ENCODE assay signal across 12 cellular contexts in genomic region chr13:32471187-32471922, GRCh38. TPM values are rescaled to one million over a fixed set of nuclear protein-coding genes. Genes with fewer than 3 reads are reported as not detected.
DNase-seq lines count a peak whose midpoint lies in the region; ATAC-seq, FAIRE-seq and TF ChIP-seq lines count a peak whose summit lies in the region.
"Had no signal": no experiment of that assay in that cellular context is flagged by ENCODE, and none has a peak within 500 bp of the region (broad histone marks: within the 10 kb centered on the region; RNA-seq: fewer than 3 reads in every experiment).

No MANE protein-coding gene starts in this region.

- H4K20me1 ChIP-seq in GM12878 (ENCODE audit: control insufficient read depth, insufficient read depth), result no peaks in the 10 kb centered on the region

- peak; percentile 15; the same call in 2 of the 3 replicates for ATAC-seq in GM12878
- ATAC-seq in right cardiac atrium, result peak; percentile 64 to 76
- ATAC-seq in GM18498 (IDR thresholded peaks at IDR 0.05; ENCODE audit: unreplicated experiment), result no peak
- ATAC-seq in GM21737 (IDR thresholded peaks at IDR 0.05; ENCODE audit: unreplicated experiment), result no peak
- ATAC-seq: stimulated activated naive CD8-positive, alpha-beta T cell treated with anti-CD3 and anti-CD28 coated beads, Interleukin-15, amount 100 ng/mL, for 72 hours had no signal

- H3K27ac ChIP-seq in GM12878 (ENCODE audit: control insufficient read depth, insufficient read depth) (peak overlapping the region; percentile 84), right cardiac atrium (ENCODE audit: low read length) (peak overlapping the region; percentile 37), skeletal muscle tissue (ENCODE audit: low read depth, low read length) (peak overlapping the region; percentile 36)
- H3K27ac ChIP-seq: PC-9 had no signal

- 82% methylated on average over 12 of the region's 12 CpGs for WGBS in GM12878 (ENCODE audit: insufficient coverage, insufficient replicate concordance, low lambda C conversion rate, missing lambda C conversion rate)
- WGBS in right cardiac atrium, result 54% methylated on average over 12 of the region's 12 CpGs

- no peaks in the 10 kb centered on the region for H3K79me2 ChIP-seq in GM12878 (ENCODE audit: control insufficient read depth, insufficient read depth, low read length)

- RAD21 ChIA-PET in GM12878 (lab: Charles Lee; ENCODE audit: unreplicated experiment), result interaction anchor here (1.8 kb wide), 1 partner anchor 179 kb away, joined by 5 read pairs; no protein-coding TSS in a partner anchor

- H3K36me3 ChIP-seq in GM12878 (ENCODE audit: control insufficient read depth in 2 of 2, insufficient read depth in 2 of 2, low read length in 1 of 2) (no peaks in the 10 kb centered on the region), skeletal muscle tissue (ENCODE audit: control insufficient read depth in 3 of 3, insufficient read depth in 3 of 3, low read length in 3 of 3) (no peaks in the 10 kb centered on the region)

- CTCF ChIA-PET in GM12878 (lab: Yijun Ruan, JAX), result interaction anchor here (0.6 to 2.6 kb wide), 5 partner anchors 29 to 543 kb away, joined by 3 to 13 read pairs (median 3); no protein-coding TSS in a partner anchor

- TSS peak; percentile 37 for BruUV-seq in GM12878 (replicated peaks; lab: Mats Ljungman, UMichigan)

- no peaks in the 10 kb centered on the region for H3K27me3 ChIP-seq in GM12878 (replicated peaks in 1 of 2; ENCODE audit: control insufficient read depth in 2 of 2, insufficient read depth in 2 of 2, low read length in 1 of 2)
- H3K27me3 ChIP-seq in right cardiac atrium (ENCODE audit: control insufficient read depth, insufficient read depth), result no peaks in the 10 kb centered on the region
- H3K27me3 ChIP-seq in skeletal muscle tissue (ENCODE audit: control insufficient read depth in 3 of 3, insufficient read depth in 3 of 3, low read length in 3 of 3), result no peaks in the 10 kb centered on the region

- TF ChIP-seq EP300 in GM12878 (IDR thresholded peaks at IDR 0.05; ENCODE audit: borderline replicate concordance in 1 of 2, control insufficient read depth in 1 of 2, low read depth in 2 of 2, low read length in 2 of 2), result no peak

- SMC1A ChIA-PET in GM12878 (lab: Charles Lee; ENCODE audit: uncharacterized antibody, unreplicated experiment), result interaction anchor here (1.2 to 1.4 kb wide), 3 partner anchors 66 to 119 kb away, joined by 3 to 5 read pairs (median 4); no protein-coding TSS in a partner anchor

- intact Hi-C loops in GM12878 (cut with micrococcal nuclease; ENCODE audit: unreplicated experiment) (no loop called here), right cardiac atrium (cut with DNase I) (no loop called here)

- no peak for FAIRE-seq in GM12878 (lab: Jason Lieb, UNC)
- FAIRE-seq: frontal cortex had no signal

- POLR2A ChIA-PET in GM12878 (lab: Charles Lee), result no interaction called here

- DNase-seq in NCI-H226 (peak; percentile 68), GM12878 (ENCODE audit: low read depth, low spot score) (no peak), right cardiac atrium (peak in 2 of 3 donors; percentile 21 to 66), cerebellar cortex (ENCODE audit: low spot score) (no peak)
- DNase-seq: activated naive CD8-positive, alpha-beta T cell treated with anti-CD3 and anti-CD28 coated beads, Interleukin-2, amount 10 ng/mL, durations not matched to agents 7 days and 5 days; NCI-H1436; PC-9; stimulated activated naive CD8-positive, alpha-beta T cell treated with anti-CD3 and anti-CD28 coated beads, Interleukin-15, amount 100 ng/mL, for 72 hours had no signal

- no peak overlapping the region; the same call in none of the 2 replicates for H2AFZ ChIP-seq in GM12878 (ENCODE audit: control insufficient read depth, low read depth, low read length)
- H2AFZ ChIP-seq: PC-9 had no signal

- in situ Hi-C loops in GM12878 (cut with MboI), result no loop called here

- H3K9ac ChIP-seq in GM12878 (ENCODE audit: control insufficient read depth, insufficient read depth, low read length) (peak overlapping the region; percentile 47; the same call in 1 of the 2 replicates), skeletal muscle tissue (ENCODE audit: low read depth in 1 of 3, low read length in 3 of 3) (no peak overlapping the region)

- no peak for TF ChIP-seq RAD21 in GM12878 (IDR thresholded peaks at IDR 0.05; ENCODE audit: insufficient read depth, low read depth, low read length)

- H3K4me1 ChIP-seq in GM12878 (ENCODE audit: control insufficient read depth, insufficient read depth, low read length), result peaks cover 16% of the 10 kb centered on the region
- H3K4me1 ChIP-seq in right cardiac atrium (ENCODE audit: control insufficient read depth, insufficient read depth, low read length), result no peaks in the 10 kb centered on the region
- peaks cover 15 to 42% (median 32%) of the 10 kb centered on the region in 3 donors for H3K4me1 ChIP-seq in skeletal muscle tissue (ENCODE audit: control insufficient read depth in 3 of 3, insufficient read depth in 3 of 3, low read length in 3 of 3)

- peak overlapping the region; percentile 5 for H3K4me2 ChIP-seq in GM12878 (ENCODE audit: control insufficient read depth, insufficient read depth)
- H3K4me2 ChIP-seq: PC-9 had no signal

- TF ChIP-seq POLR2A in GM12878 (IDR thresholded peaks at IDR 0.05; ENCODE audit: low read depth, low read length), result no peak

- no peak overlapping the region for H3K4me3 ChIP-seq in GM12878
- H3K4me3 ChIP-seq in right cardiac atrium (ENCODE audit: low read length), result no peak overlapping the region
- no peak overlapping the region for H3K4me3 ChIP-seq in skeletal muscle tissue (ENCODE audit: low read length in 3 of 3)
- H3K4me3 ChIP-seq: PC-9 had no signal

- no peak for TF ChIP-seq CTCF in GM12878 (IDR thresholded peaks at IDR 0.05 in 2 of 3, conservative IDR thresholded peaks at IDR 0.05 in 1 of 3; ENCODE audit: control insufficient read depth in 2 of 3, extremely low read depth in 1 of 3, insufficient read depth in 1 of 3, low read depth in 3 of 3, low read length in 3 of 3)

- H3K9me3 ChIP-seq in GM12878 (replicated peaks; ENCODE audit: control insufficient read depth, insufficient read depth, low read length), result no peaks in the 10 kb centered on the region
- H3K9me3 ChIP-seq in right cardiac atrium (ENCODE audit: control insufficient read depth, low read length), result no peaks in the 10 kb centered on the region
- no peaks in the 10 kb centered on the region for H3K9me3 ChIP-seq in skeletal muscle tissue (ENCODE audit: control insufficient read depth in 3 of 3, low read length in 3 of 3)

TF ChIP-seq in GM12878, 131 proteins besides CTCF, POLR2A, EP300 and RAD21 (continues in another document):
- TF ChIP-seq EED (IDR thresholded peaks at IDR 0.05; ENCODE audit: low read depth) (no peak), RELA (IDR thresholded peaks at IDR 0.05; ENCODE audit: borderline replicate concordance, partially characterized antibody) (no peak), WRNIP1 (IDR thresholded peaks at IDR 0.05; ENCODE audit: borderline replicate concordance, low read depth, low read length) (no peak), PML (IDR thresholded peaks at IDR 0.05; ENCODE audit: low read length) (no peak), JUNB (IDR thresholded peaks at IDR 0.05) (no peak), TAF1 (IDR thresholded peaks at IDR 0.05; ENCODE audit: borderline replicate concordance, low read depth, low read length) (no peak), POU2F2 (IDR thresholded peaks at IDR 0.05; ENCODE audit: borderline replicate concordance, low read depth, low read length) (no peak), PKNOX1 (IDR thresholded peaks at IDR 0.05) (no peak)

RNA-seq across cellular contexts. Expression of gene N4BP2L1, which starts 43.4 kb away (rescaled TPM):
- total RNA-seq in GM12878 (2013; cell fraction: nucleolus; rRNA removed), result 110 and 112 TPM in 2 replicates
- 11.6 and 14.7 TPM in 2 replicates for total RNA-seq in GM12878 (2014; rRNA removed)
- total RNA-seq in GM12878 (2014; rRNA removed; fragmentation: Illumina TruSeq; extraction: Trizol), result 14.9 and 15.7 TPM in 2 replicates
- total RNA-seq in GM12878 (2021), result 11.2 and 12.0 TPM in 2 replicates
- polyA plus RNA-seq in GM12878 (2011; ENCODE audit: low read depth), result 13.8 TPM
- polyA plus RNA-seq in GM12878 (2011; rRNA removed), result 42.5 and 68.0 TPM in 2 replicates
- 17.0 and 17.1 TPM in 2 replicates for polyA plus RNA-seq in GM12878 (2011; cell fraction: cytosol; rRNA removed)
- 42.6 and 52.4 TPM in 2 replicates for polyA plus RNA-seq in GM12878 (2011; cell fraction: nucleus; rRNA removed)
- polyA plus RNA-seq in GM12878 (2012), result 22.5 and 39.5 TPM in 2 replicates
- 16.7 and 21.4 TPM in 2 replicates for polyA plus RNA-seq in GM12878 (2014; fragmentation: Illumina TruSeq; extraction: Trizol)
- polyA plus RNA-seq in GM12878 (2014; fragmentation: Nextera tagmentation; extraction: Ambion mirVana), result 1 to 10 TPM; 3.3 to 5.7 TPM
- 16.9 and 23.4 TPM in 2 replicates for polyA plus RNA-seq in GM12878 (2014; rRNA removed)
- 10 to 100 TPM; 16.9 to 18.7 TPM for polyA plus RNA-seq in GM12878 (2016; fragmentation: Nextera tagmentation; extraction: Ambion mirVana)
- polyA minus RNA-seq in GM12878 (2011; rRNA and poly(A)+ RNA removed), result 14.9 and 16.4 TPM in 2 replicates
- 3.8 and 7.6 TPM in 2 replicates for polyA minus RNA-seq in GM12878 (2011; cell fraction: cytosol; rRNA and poly(A)+ RNA removed)
- 19.0 and 29.8 TPM in 2 replicates for polyA minus RNA-seq in GM12878 (2011; cell fraction: nucleus; rRNA and poly(A)+ RNA removed)
- total RNA-seq in right cardiac atrium, result 1 to 10 TPM; 4.6 to 6.5 (median 5.0) TPM
- 6.9 TPM for polyA plus RNA-seq in right cardiac atrium
- 7.3 TPM for total RNA-seq in skeletal muscle tissue

Comparison
In these comparisons a context has a peak if more than half of its experiments do, and no peak if none do; other contexts are left out.
1. DNase-seq: peak in NCI-H226 (single experiment) and right cardiac atrium (2 of 3); none in GM12878 (single experiment) and cerebellar cortex (single experiment).
2. ATAC-seq: peak in GM12878 (single experiment) and right cardiac atrium (2 of 2); none in GM18498 (single experiment) and GM21737 (single experiment).
3. Peak in every context shown above with its lines, with median percentiles within 50 percentile points of each other: H3K27ac ChIP-seq.